20 cellular contexts compared by ENCODE assay signal in genomic region chr5:28850320-28850921, GRCh38.
DNase-seq lines count a peak whose midpoint lies in the region; ATAC-seq, FAIRE-seq and TF ChIP-seq lines count a peak whose summit lies in the region.
"Had no signal": no experiment of that assay in that cellular context is flagged by ENCODE, and none has a peak within 500 bp of the region (broad histone marks: within the 10 kb centered on the region; RNA-seq: fewer than 3 reads in every experiment).

No MANE protein-coding gene starts in this region.

- intact Hi-C loops in K562 (cut with micrococcal nuclease) (no loop called here), esophagus muscularis mucosa (cut with DNase I) (no loop called here)

- no peak for TF ChIP-seq RAD21 in K562 (CRISPR knock-in tag; conservative IDR thresholded peaks at IDR 0.05 in 1 of 2, IDR thresholded peaks at IDR 0.05 in 1 of 2)

- H2BK15ac ChIP-seq in neuronal stem cell (ENCODE audit: low read length), result no peak overlapping the region

- CTCF ChIA-PET in K562 (lab: Yijun Ruan, JAX; ENCODE audit: low intra/inter-chr PET ratio), result no interaction called here

- FAIRE-seq in K562 (lab: Jason Lieb, UNC), result no peak
- FAIRE-seq: GM12878, GM18507, HepG2 had no signal

- H3K23ac ChIP-seq in neuronal stem cell (ENCODE audit: low read depth, low read length, poor library complexity), result no peak overlapping the region

- no peak overlapping the region for H2BK5ac ChIP-seq in neuronal stem cell (ENCODE audit: low read length)

- no peak overlapping the region for H3K4ac ChIP-seq in neuronal stem cell (ENCODE audit: low read length)

- BruUV-seq in K562 (replicated peaks; lab: Mats Ljungman, UMichigan), result no TSS peak

- H3K4me1 ChIP-seq in K562 (replicated peaks in 1 of 2; ENCODE audit: control insufficient read depth in 2 of 2, insufficient read depth in 2 of 2, low read length in 2 of 2), result no peaks in the 10 kb centered on the region
- no peaks in the 10 kb centered on the region for H3K4me1 ChIP-seq in neuronal stem cell (ENCODE audit: control insufficient read depth in 2 of 2, insufficient read depth in 1 of 2, low read depth in 1 of 2, low read length in 2 of 2)
- H3K4me1 ChIP-seq in esophagus muscularis mucosa, result no peaks in the 10 kb centered on the region
- H3K4me1 ChIP-seq: Peyer's patch had no signal

- in situ Hi-C loops in K562 (cut with MboI), result no loop called here

- no peak overlapping the region for H4K91ac ChIP-seq in neuronal stem cell (ENCODE audit: low read depth, low read length, poor library complexity)

- H3K4me2 ChIP-seq in K562 (ENCODE audit: insufficient read depth, low read length), result no peak overlapping the region
- no peak overlapping the region for H3K4me2 ChIP-seq in neuronal stem cell (ENCODE audit: insufficient read depth, low read length, poor library complexity, severe bottlenecking)

- H3K27ac ChIP-seq in K562 (ENCODE audit: extremely low read depth, low read depth, low read length), result no peak overlapping the region
- H3K27ac ChIP-seq in neuronal stem cell (replicated peaks; ENCODE audit: low read length), result no peak overlapping the region
- no peak overlapping the region for H3K27ac ChIP-seq in esophagus muscularis mucosa (replicated peaks in 1 of 4)
- H3K27ac ChIP-seq: Peyer's patch had no signal

- no peak overlapping the region for H2BK12ac ChIP-seq in neuronal stem cell (ENCODE audit: low read length)

- no peak overlapping the region for H3K9ac ChIP-seq in K562 (ENCODE audit: insufficient read depth in 1 of 2, low read depth in 2 of 2, low read length in 2 of 2)
- no peak overlapping the region for H3K9ac ChIP-seq in neuronal stem cell (ENCODE audit: low read depth, low read length, poor library complexity)

- TF ChIP-seq CTCF in NB4 (IDR thresholded peaks at IDR 0.05; ENCODE audit: low read depth, low read length) (no peak), K562 (IDR thresholded peaks at IDR 0.05 in 2 of 3, conservative IDR thresholded peaks at IDR 0.05 in 1 of 3; ENCODE audit: insufficient read depth in 2 of 3, low read depth in 1 of 3, low read length in 3 of 3) (no peak), esophagus muscularis mucosa (IDR thresholded peaks at IDR 0.05) (no peak)

- DNase-seq in HT1080 (ENCODE audit: low read depth), result peak; percentile 63
- DNase-seq in NB4 (ENCODE audit: low read depth), result peak; percentile 23
- DNase-seq in K562 (ENCODE audit: extremely low read depth in 1 of 4, low spot score in 3 of 4), result peak in 1 of 4 experiments; percentile 14
- no peak for DNase-seq in neuronal stem cell (ENCODE audit: low spot score)
- no peak for DNase-seq in UCSD-AML1 (lab: John Stamatoyannopoulos, UW; ENCODE audit: unreplicated experiment)
- no peak for DNase-seq in esophagus muscularis mucosa (ENCODE audit: extremely low spot score)
- no peak for DNase-seq in Kasumi-1 (lab: John Stamatoyannopoulos, UW)
- DNase-seq: C1 segment of cervical spinal cord, DND-41, GDM1, GOT3, NCI-H1417 treated with DMSO at 0.1 percent for 48 hours, NCI-H1930, NCI-H2171 treated with DMSO at 0.1 percent for 48 hours, NCI-H510A treated with DMSO at 0.1 percent for 48 hours, Peyer's patch, SHP77 treated with DMSO at 0.1 percent for 48 hours had no signal

- ATAC-seq in K562, result no peak; the same call in 2 of the 3 replicates
- ATAC-seq: GM12878, HepG2 had no signal

- TF ChIP-seq POLR2A in NB4 (IDR thresholded peaks at IDR 0.05; ENCODE audit: extremely low read depth, insufficient read length) (no peak), K562 (conservative IDR thresholded peaks at IDR 0.05) (no peak), esophagus muscularis mucosa (IDR thresholded peaks at IDR 0.05; ENCODE audit: low read depth) (no peak)

- POLR2A ChIA-PET in K562 (lab: Yijun Ruan, JAX), result no interaction called here

- 66% methylated on average over 13 of the region's 13 CpGs for WGBS in K562 (ENCODE audit: insufficient coverage, low coverage, missing lambda C conversion rate)
- no CpG with 5 or more reads among the region's 13 CpGs for WGBS in neuronal stem cell (ENCODE audit: extremely low coverage in 2 of 2, insufficient read length in 2 of 2, insufficient replicate concordance in 1 of 2), 2 donors
- WGBS in esophagus muscularis mucosa, result 88% methylated on average over 13 of the region's 13 CpGs

- no peak overlapping the region for H2BK120ac ChIP-seq in neuronal stem cell (ENCODE audit: low read depth, low read length)

- TF ChIP-seq EP300 in K562 (IDR thresholded peaks at IDR 0.05; ENCODE audit: low read length) (no peak), esophagus muscularis mucosa (IDR thresholded peaks at IDR 0.05) (no peak)

- no peak overlapping the region for H4K8ac ChIP-seq in neuronal stem cell (ENCODE audit: low read depth, low read length)

- no peaks in the 10 kb centered on the region for H3K36me3 ChIP-seq in K562 (ENCODE audit: control insufficient read depth, insufficient read depth, low read length)
- no peaks in the 10 kb centered on the region for H3K36me3 ChIP-seq in neuronal stem cell (replicated peaks in 1 of 2; ENCODE audit: control insufficient read depth in 2 of 2, insufficient read depth in 2 of 2, low read length in 2 of 2)
- H3K36me3 ChIP-seq in esophagus muscularis mucosa, result no peaks in the 10 kb centered on the region
- H3K36me3 ChIP-seq: Peyer's patch had no signal

- H3K27me3 ChIP-seq in K562 (ENCODE audit: control insufficient read depth in 2 of 2, insufficient read depth in 2 of 2, low read length in 2 of 2) (no peaks in the 10 kb centered on the region), neuronal stem cell (ENCODE audit: control insufficient read depth in 3 of 3, insufficient read depth in 3 of 3, low read depth in 1 of 3, low read length in 3 of 3) (no peaks in the 10 kb centered on the region), esophagus muscularis mucosa (no peaks in the 10 kb centered on the region)
- H3K27me3 ChIP-seq: Peyer's patch had no signal

- H3K4me3 ChIP-seq in NB4 (ENCODE audit: low read depth, low read length) (no peak overlapping the region), K562 (no peak overlapping the region), neuronal stem cell (ENCODE audit: low read length in 2 of 2) (no peak overlapping the region), esophagus muscularis mucosa (no peak overlapping the region)
- H3K4me3 ChIP-seq: GM12878, Peyer's patch had no signal

- H3K9me3 ChIP-seq in K562 (replicated peaks; ENCODE audit: control insufficient read depth, insufficient read depth, low read depth, low read length) (no peaks in the 10 kb centered on the region; the same call in 1 of the 2 replicates), neuronal stem cell (replicated peaks in 1 of 2; ENCODE audit: control insufficient read depth in 2 of 2, insufficient read depth in 1 of 2, low read depth in 1 of 2, low read length in 2 of 2) (no peaks in the 10 kb centered on the region), esophagus muscularis mucosa (no peaks in the 10 kb centered on the region)
- H3K9me3 ChIP-seq: Peyer's patch had no signal

- no peak overlapping the region for H3K14ac ChIP-seq in neuronal stem cell (ENCODE audit: low read length)

- H3K79me1 ChIP-seq in neuronal stem cell (ENCODE audit: low read depth, low read length), result no peaks in the 10 kb centered on the region

- H2AFZ ChIP-seq in K562 (ENCODE audit: low read depth, low read length), result no peak overlapping the region
- peak overlapping the region; percentile 10 for H2AFZ ChIP-seq in neuronal stem cell (ENCODE audit: low read length)

- H2AK5ac ChIP-seq in neuronal stem cell (ENCODE audit: low read depth, low read length), result no peak overlapping the region

- H3K9me1 ChIP-seq in K562 (ENCODE audit: control insufficient read depth, insufficient read depth, low read length), result no peaks in the 10 kb centered on the region

- no peak overlapping the region for H3K18ac ChIP-seq in neuronal stem cell (ENCODE audit: low read length)

- H3K79me2 ChIP-seq in K562 (ENCODE audit: control insufficient read depth, insufficient read depth, low read length), result peaks cover 17% of the 10 kb centered on the region

- H4K20me1 ChIP-seq in K562 (replicated peaks; ENCODE audit: control insufficient read depth, insufficient read depth, low read length), result no peaks in the 10 kb centered on the region

TF ChIP-seq in K562, 482 proteins besides CTCF, POLR2A, EP300 and RAD21 (continues in another document):
- TF ChIP-seq ATF1 (CRISPR knock-in tag; IDR thresholded peaks at IDR 0.05) (no peak), ATF1 (tag; IDR thresholded peaks at IDR 0.05) (peak; percentile 42; the same call in 1 of the 2 replicates), SMAD1 (IDR thresholded peaks at IDR 0.05; ENCODE audit: low read depth, low read length, partially characterized antibody) (no peak), XRCC3 (IDR thresholded peaks at IDR 0.05) (no peak), BMI1 (IDR thresholded peaks at IDR 0.05; ENCODE audit: low read length) (no peak), NR2C1 (IDR thresholded peaks at IDR 0.05) (no peak), NR2C1 (tag; IDR thresholded peaks at IDR 0.05) (peak; percentile 43; the same call in 1 of the 2 replicates), CHAMP1 (IDR thresholded peaks at IDR 0.05) (0 out of 2 replicates have a peak, but pooled peaks have one; percentile 32), CEBPG (CRISPR knock-in tag; IDR thresholded peaks at IDR 0.05) (peak; percentile 71), CEBPG (tag; conservative IDR thresholded peaks at IDR 0.05 in 1 of 2, IDR thresholded peaks at IDR 0.05 in 1 of 2) (peak in 1 of 2 experiments; percentile 44; a peak in 1 of 4 replicates)

Comparison
In these comparisons a context has a peak if more than half of its experiments do, and no peak if none do; other contexts are left out.
1. DNase-seq: peak in HT1080 (single experiment) and NB4 (single experiment); none in neuronal stem cell (single experiment), UCSD-AML1 (single experiment), esophagus muscularis mucosa (single experiment) and Kasumi-1 (0 of 2).